In genomic region chr19:40425450-40426287, GRCh38 we compare ENCODE assay signal across 7 cellular contexts.
DNase-seq lines count a peak whose midpoint lies in the region; ATAC-seq and FAIRE-seq lines count a peak whose summit lies in the region.

A gene with protein sequence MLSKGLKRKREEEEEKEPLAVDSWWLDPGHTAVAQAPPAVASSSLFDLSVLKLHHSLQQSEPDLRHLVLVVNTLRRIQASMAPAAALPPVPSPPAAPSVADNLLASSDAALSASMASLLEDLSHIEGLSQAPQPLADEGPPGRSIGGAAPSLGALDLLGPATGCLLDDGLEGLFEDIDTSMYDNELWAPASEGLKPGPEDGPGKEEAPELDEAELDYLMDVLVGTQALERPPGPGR (minus strand): TSS chr19:40425992. CDS start chr19:40423546, 2,446 bp downstream.

- DNase-seq in GM18507 (ENCODE audit: extremely low spot score, insufficient read length, low read depth): peak; percentile 96
- peak; percentile 98 for DNase-seq in NCI-H2029 treated with DMSO at 0.1 percent for 48 hours (lab: John Stamatoyannopoulos, UW)
- DNase-seq in T1000 (lab: John Stamatoyannopoulos, UW): peak; percentile 97
- peak; percentile 100 for DNase-seq in astrocyte of the hippocampus (ENCODE audit: low read depth, low spot score)
- DNase-seq in hepatic stellate cell (ENCODE audit: low spot score): peak; percentile 99
- peak; percentile 99 for DNase-seq in retina

- peak; percentile 82 for ATAC-seq in HG02981 (IDR thresholded peaks at IDR 0.05; ENCODE audit: unreplicated experiment)

- peak; percentile 98 for FAIRE-seq in GM18507 (lab: Jason Lieb, UNC)

Comparison
In these comparisons a context has a peak if more than half of its experiments do, and no peak if none do; other contexts are left out.
1. Peak in every context shown above with its lines: DNase-seq and ATAC-seq.